1 cellular context compared by ENCODE assay signal in the genomic region with DNA sequence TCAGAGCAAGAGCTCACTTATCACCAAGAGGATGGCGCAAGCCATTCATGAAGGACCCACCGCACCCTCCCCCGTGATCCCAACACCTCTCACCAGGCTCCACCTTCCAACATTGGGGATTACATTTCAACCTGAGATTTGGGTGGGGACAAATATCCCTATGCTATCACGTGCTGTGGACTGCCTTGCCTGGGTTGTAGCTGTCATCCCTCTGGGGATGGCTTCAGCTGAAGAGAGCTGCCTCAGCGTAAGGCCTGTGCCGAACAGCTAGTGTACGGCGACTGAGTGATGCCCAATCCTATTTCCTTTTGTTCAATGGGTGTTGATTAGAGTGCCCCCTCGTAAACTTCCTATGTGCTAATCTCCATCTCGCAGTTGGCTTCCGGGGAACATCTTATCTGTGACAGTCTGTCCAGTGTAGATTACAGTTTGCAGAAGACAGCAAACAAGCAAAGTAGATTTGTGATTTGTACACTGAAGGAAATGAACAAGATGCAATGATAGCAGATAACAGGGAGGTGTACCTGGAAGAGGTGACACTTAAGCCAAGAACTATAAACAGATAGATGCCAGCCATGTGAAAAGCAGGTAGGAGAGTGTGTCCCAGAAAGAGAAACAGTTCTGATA.
TF ChIP-seq lines count a peak whose summit lies in the region.

No MANE protein-coding gene starts in this region.

TF ChIP-seq in K562, 482 proteins besides CTCF, POLR2A, EP300 and RAD21 (continued from another document and continues in another):
- TF ChIP-seq, protein P1, sequence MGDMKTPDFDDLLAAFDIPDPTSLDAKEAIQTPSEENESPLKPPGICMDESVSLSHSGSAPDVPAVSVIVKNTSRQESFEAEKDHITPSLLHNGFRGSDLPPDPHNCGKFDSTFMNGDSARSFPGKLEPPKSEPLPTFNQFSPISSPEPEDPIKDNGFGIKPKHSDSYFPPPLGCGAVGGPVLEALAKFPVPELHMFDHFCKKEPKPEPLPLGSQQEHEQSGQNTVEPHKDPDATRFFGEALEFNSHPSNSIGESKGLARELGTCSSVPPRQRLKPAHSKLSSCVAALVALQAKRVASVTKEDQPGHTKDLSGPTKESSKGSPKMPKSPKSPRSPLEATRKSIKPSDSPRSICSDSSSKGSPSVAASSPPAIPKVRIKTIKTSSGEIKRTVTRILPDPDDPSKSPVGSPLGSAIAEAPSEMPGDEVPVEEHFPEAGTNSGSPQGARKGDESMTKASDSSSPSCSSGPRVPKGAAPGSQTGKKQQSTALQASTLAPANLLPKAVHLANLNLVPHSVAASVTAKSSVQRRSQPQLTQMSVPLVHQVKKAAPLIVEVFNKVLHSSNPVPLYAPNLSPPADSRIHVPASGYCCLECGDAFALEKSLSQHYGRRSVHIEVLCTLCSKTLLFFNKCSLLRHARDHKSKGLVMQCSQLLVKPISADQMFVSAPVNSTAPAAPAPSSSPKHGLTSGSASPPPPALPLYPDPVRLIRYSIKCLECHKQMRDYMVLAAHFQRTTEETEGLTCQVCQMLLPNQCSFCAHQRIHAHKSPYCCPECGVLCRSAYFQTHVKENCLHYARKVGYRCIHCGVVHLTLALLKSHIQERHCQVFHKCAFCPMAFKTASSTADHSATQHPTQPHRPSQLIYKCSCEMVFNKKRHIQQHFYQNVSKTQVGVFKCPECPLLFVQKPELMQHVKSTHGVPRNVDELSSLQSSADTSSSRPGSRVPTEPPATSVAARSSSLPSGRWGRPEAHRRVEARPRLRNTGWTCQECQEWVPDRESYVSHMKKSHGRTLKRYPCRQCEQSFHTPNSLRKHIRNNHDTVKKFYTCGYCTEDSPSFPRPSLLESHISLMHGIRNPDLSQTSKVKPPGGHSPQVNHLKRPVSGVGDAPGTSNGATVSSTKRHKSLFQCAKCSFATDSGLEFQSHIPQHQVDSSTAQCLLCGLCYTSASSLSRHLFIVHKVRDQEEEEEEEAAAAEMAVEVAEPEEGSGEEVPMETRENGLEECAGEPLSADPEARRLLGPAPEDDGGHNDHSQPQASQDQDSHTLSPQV (IDR thresholded peaks at IDR 0.05): no peak
- TF ChIP-seq SMARCE1 (IDR thresholded peaks at IDR 0.05) (no peak), CHCHD3 (CRISPR knock-in tag; IDR thresholded peaks at IDR 0.05) (no peak), THRAP3 (IDR thresholded peaks at IDR 0.05; ENCODE audit: borderline replicate concordance) (no peak), ERF (CRISPR knock-in tag; IDR thresholded peaks at IDR 0.05) (no peak), NFRKB (IDR thresholded peaks at IDR 0.05; ENCODE audit: low read depth) (no peak), MCM7 (IDR thresholded peaks at IDR 0.05) (no peak), SIN3A (IDR thresholded peaks at IDR 0.05; ENCODE audit: borderline replicate concordance in 2 of 2, control insufficient read depth in 1 of 2, low read depth in 2 of 2, low read length in 2 of 2) (no peak), EHMT2 (IDR thresholded peaks at IDR 0.05) (no peak), TCFL5 (CRISPR knock-in tag; conservative IDR thresholded peaks at IDR 0.05) (no peak), BACH1 (tag; IDR thresholded peaks at IDR 0.05) (no peak), HNRNPLL (IDR thresholded peaks at IDR 0.05; ENCODE audit: low read depth, low read length, poor library complexity, severe bottlenecking) (no peak), ZNF143 (CRISPR knock-in tag; IDR thresholded peaks at IDR 0.05) (no peak), HEY1 (CRISPR knock-in tag; IDR thresholded peaks at IDR 0.05; ENCODE audit: borderline replicate concordance) (no peak), MTA2 (IDR thresholded peaks at IDR 0.05; ENCODE audit: low read depth) (no peak), IFI16 (CRISPR knock-in tag; IDR thresholded peaks at IDR 0.05) (no peak), RBM14 (IDR thresholded peaks at IDR 0.05; ENCODE audit: borderline replicate concordance, insufficient read depth, low read depth, low read length) (no peak), JUN (IDR thresholded peaks at IDR 0.05; ENCODE audit: borderline replicate concordance, low read depth, low read length) (no peak), JUN (CRISPR knock-in tag; IDR thresholded peaks at IDR 0.05; ENCODE audit: borderline replicate concordance) (no peak), ZEB2 (IDR thresholded peaks at IDR 0.05) (peak; percentile 38; the same call in 1 of the 2 replicates), EWSR1 (IDR thresholded peaks at IDR 0.05; ENCODE audit: borderline replicate concordance, low read depth, partially characterized antibody) (no peak), RFX5 (IDR thresholded peaks at IDR 0.05; ENCODE audit: low read depth, low read length) (no peak), ZNF263 (CRISPR knock-in tag; IDR thresholded peaks at IDR 0.05; ENCODE audit: borderline replicate concordance) (no peak), SRSF9 (IDR thresholded peaks at IDR 0.05; ENCODE audit: borderline replicate concordance, low read depth, low read length) (no peak), MTF1 (CRISPR knock-in tag; IDR thresholded peaks at IDR 0.05; ENCODE audit: borderline replicate concordance) (no peak), SMAD2 (IDR thresholded peaks at IDR 0.05; ENCODE audit: low read depth, low read length) (no peak), FOXJ3 (CRISPR knock-in tag; IDR thresholded peaks at IDR 0.05) (no peak), ZNF785 (CRISPR knock-in tag; IDR thresholded peaks at IDR 0.05) (no peak), ZNF384 (IDR thresholded peaks at IDR 0.05; ENCODE audit: low read depth, low read length) (no peak), PTBP1 (IDR thresholded peaks at IDR 0.05; ENCODE audit: low read depth, low read length) (no peak), ZNF561 (CRISPR knock-in tag; conservative IDR thresholded peaks at IDR 0.05) (no peak), DPF2 (IDR thresholded peaks at IDR 0.05) (peak; percentile 48; the same call in 1 of the 2 replicates), ZSCAN32 (CRISPR knock-in tag; IDR thresholded peaks at IDR 0.05) (no peak), CCAR2 (IDR thresholded peaks at IDR 0.05; ENCODE audit: low read depth, low read length) (no peak), CCNT2 (IDR thresholded peaks at IDR 0.05; ENCODE audit: borderline replicate concordance, extremely low read depth, insufficient read length, low read depth, low read length) (no peak), TRIM24 (IDR thresholded peaks at IDR 0.05) (peak in 1 of 2 experiments; percentile 21; a peak in 1 of 4 replicates), GTF2A2 (tag; IDR thresholded peaks at IDR 0.05) (no peak), TEAD4 (IDR thresholded peaks at IDR 0.05; ENCODE audit: low read length) (peak; percentile 31; the same call in 1 of the 2 replicates), TEAD4 (CRISPR knock-in tag; IDR thresholded peaks at IDR 0.05; ENCODE audit: borderline replicate concordance) (no peak), ZBTB7A (IDR thresholded peaks at IDR 0.05; ENCODE audit: borderline replicate concordance, control insufficient read depth, low read depth, low read length) (no peak), GABPA (tag; conservative IDR thresholded peaks at IDR 0.05; ENCODE audit: low read depth) (no peak), BRD9 (IDR thresholded peaks at IDR 0.05; ENCODE audit: low read depth, partially characterized antibody) (no peak), CBX5 (IDR thresholded peaks at IDR 0.05; ENCODE audit: borderline replicate concordance, low read depth) (no peak), CBFA2T2 (conservative IDR thresholded peaks at IDR 0.05) (peak; percentile 39; the same call in 1 of the 2 replicates), NONO (IDR thresholded peaks at IDR 0.05; ENCODE audit: low read depth in 2 of 2, low read length in 1 of 2) (no peak), RCOR1 (IDR thresholded peaks at IDR 0.05; ENCODE audit: borderline replicate concordance in 1 of 2, low read depth in 2 of 2, low read length in 2 of 2) (peak in 1 of 2 experiments; percentile 21; a peak in 1 of 4 replicates), SLC30A9 (CRISPR knock-in tag; IDR thresholded peaks at IDR 0.05) (no peak), GABPB1 (CRISPR knock-in tag; IDR thresholded peaks at IDR 0.05) (no peak)
- TF ChIP-seq, protein P2, sequence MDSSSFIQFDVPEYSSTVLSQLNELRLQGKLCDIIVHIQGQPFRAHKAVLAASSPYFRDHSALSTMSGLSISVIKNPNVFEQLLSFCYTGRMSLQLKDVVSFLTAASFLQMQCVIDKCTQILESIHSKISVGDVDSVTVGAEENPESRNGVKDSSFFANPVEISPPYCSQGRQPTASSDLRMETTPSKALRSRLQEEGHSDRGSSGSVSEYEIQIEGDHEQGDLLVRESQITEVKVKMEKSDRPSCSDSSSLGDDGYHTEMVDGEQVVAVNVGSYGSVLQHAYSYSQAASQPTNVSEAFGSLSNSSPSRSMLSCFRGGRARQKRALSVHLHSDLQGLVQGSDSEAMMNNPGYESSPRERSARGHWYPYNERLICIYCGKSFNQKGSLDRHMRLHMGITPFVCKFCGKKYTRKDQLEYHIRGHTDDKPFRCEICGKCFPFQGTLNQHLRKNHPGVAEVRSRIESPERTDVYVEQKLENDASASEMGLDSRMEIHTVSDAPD (CRISPR knock-in tag; IDR thresholded peaks at IDR 0.05): no peak
- TF ChIP-seq, protein P3, sequence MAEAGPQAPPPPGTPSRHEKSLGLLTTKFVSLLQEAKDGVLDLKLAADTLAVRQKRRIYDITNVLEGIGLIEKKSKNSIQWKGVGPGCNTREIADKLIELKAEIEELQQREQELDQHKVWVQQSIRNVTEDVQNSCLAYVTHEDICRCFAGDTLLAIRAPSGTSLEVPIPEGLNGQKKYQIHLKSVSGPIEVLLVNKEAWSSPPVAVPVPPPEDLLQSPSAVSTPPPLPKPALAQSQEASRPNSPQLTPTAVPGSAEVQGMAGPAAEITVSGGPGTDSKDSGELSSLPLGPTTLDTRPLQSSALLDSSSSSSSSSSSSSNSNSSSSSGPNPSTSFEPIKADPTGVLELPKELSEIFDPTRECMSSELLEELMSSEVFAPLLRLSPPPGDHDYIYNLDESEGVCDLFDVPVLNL (CRISPR knock-in tag; IDR thresholded peaks at IDR 0.05; ENCODE audit: low read depth): no peak
- TF ChIP-seq, protein P4, sequence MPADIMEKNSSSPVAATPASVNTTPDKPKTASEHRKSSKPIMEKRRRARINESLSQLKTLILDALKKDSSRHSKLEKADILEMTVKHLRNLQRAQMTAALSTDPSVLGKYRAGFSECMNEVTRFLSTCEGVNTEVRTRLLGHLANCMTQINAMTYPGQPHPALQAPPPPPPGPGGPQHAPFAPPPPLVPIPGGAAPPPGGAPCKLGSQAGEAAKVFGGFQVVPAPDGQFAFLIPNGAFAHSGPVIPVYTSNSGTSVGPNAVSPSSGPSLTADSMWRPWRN (IDR thresholded peaks at IDR 0.05; ENCODE audit: low read depth): no peak
- TF ChIP-seq, protein P5, sequence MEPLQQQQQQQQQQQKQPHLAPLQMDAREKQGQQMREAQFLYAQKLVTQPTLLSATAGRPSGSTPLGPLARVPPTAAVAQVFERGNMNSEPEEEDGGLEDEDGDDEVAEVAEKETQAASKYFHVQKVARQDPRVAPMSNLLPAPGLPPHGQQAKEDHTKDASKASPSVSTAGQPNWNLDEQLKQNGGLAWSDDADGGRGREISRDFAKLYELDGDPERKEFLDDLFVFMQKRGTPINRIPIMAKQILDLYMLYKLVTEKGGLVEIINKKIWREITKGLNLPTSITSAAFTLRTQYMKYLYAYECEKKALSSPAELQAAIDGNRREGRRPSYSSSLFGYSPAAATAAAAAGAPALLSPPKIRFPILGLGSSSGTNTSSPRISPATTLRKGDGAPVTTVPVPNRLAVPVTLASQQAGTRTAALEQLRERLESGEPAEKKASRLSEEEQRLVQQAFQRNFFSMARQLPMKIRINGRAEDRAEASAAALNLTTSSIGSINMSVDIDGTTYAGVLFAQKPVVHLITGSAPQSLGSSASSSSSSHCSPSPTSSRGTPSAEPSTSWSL (CRISPR knock-in tag; IDR thresholded peaks at IDR 0.05; ENCODE audit: borderline replicate concordance): no peak
- TF ChIP-seq, protein P6, sequence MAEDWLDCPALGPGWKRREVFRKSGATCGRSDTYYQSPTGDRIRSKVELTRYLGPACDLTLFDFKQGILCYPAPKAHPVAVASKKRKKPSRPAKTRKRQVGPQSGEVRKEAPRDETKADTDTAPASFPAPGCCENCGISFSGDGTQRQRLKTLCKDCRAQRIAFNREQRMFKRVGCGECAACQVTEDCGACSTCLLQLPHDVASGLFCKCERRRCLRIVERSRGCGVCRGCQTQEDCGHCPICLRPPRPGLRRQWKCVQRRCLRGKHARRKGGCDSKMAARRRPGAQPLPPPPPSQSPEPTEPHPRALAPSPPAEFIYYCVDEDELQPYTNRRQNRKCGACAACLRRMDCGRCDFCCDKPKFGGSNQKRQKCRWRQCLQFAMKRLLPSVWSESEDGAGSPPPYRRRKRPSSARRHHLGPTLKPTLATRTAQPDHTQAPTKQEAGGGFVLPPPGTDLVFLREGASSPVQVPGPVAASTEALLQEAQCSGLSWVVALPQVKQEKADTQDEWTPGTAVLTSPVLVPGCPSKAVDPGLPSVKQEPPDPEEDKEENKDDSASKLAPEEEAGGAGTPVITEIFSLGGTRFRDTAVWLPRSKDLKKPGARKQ (CRISPR knock-in tag; IDR thresholded peaks at IDR 0.05): no peak
- TF ChIP-seq, protein P7, sequence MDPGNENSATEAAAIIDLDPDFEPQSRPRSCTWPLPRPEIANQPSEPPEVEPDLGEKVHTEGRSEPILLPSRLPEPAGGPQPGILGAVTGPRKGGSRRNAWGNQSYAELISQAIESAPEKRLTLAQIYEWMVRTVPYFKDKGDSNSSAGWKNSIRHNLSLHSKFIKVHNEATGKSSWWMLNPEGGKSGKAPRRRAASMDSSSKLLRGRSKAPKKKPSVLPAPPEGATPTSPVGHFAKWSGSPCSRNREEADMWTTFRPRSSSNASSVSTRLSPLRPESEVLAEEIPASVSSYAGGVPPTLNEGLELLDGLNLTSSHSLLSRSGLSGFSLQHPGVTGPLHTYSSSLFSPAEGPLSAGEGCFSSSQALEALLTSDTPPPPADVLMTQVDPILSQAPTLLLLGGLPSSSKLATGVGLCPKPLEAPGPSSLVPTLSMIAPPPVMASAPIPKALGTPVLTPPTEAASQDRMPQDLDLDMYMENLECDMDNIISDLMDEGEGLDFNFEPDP (CRISPR knock-in tag; IDR thresholded peaks at IDR 0.05): no peak
- TF ChIP-seq, protein P8, sequence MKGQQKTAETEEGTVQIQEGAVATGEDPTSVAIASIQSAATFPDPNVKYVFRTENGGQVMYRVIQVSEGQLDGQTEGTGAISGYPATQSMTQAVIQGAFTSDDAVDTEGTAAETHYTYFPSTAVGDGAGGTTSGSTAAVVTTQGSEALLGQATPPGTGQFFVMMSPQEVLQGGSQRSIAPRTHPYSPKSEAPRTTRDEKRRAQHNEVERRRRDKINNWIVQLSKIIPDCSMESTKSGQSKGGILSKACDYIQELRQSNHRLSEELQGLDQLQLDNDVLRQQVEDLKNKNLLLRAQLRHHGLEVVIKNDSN (CRISPR knock-in tag; IDR thresholded peaks at IDR 0.05): peak; percentile 64
- TF ChIP-seq, protein P9, sequence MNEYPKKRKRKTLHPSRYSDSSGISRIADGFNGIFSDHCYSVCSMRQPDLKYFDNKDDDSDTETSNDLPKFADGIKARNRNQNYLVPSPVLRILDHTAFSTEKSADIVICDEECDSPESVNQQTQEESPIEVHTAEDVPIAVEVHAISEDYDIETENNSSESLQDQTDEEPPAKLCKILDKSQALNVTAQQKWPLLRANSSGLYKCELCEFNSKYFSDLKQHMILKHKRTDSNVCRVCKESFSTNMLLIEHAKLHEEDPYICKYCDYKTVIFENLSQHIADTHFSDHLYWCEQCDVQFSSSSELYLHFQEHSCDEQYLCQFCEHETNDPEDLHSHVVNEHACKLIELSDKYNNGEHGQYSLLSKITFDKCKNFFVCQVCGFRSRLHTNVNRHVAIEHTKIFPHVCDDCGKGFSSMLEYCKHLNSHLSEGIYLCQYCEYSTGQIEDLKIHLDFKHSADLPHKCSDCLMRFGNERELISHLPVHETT (CRISPR knock-in tag; conservative IDR thresholded peaks at IDR 0.05 in 1 of 2, IDR thresholded peaks at IDR 0.05 in 1 of 2): no peak
- TF ChIP-seq, protein P10, sequence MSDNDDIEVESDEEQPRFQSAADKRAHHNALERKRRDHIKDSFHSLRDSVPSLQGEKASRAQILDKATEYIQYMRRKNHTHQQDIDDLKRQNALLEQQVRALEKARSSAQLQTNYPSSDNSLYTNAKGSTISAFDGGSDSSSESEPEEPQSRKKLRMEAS (CRISPR knock-in tag; IDR thresholded peaks at IDR 0.05): no peak
